19 cellular contexts compared by ENCODE assay signal in the genomic region with DNA sequence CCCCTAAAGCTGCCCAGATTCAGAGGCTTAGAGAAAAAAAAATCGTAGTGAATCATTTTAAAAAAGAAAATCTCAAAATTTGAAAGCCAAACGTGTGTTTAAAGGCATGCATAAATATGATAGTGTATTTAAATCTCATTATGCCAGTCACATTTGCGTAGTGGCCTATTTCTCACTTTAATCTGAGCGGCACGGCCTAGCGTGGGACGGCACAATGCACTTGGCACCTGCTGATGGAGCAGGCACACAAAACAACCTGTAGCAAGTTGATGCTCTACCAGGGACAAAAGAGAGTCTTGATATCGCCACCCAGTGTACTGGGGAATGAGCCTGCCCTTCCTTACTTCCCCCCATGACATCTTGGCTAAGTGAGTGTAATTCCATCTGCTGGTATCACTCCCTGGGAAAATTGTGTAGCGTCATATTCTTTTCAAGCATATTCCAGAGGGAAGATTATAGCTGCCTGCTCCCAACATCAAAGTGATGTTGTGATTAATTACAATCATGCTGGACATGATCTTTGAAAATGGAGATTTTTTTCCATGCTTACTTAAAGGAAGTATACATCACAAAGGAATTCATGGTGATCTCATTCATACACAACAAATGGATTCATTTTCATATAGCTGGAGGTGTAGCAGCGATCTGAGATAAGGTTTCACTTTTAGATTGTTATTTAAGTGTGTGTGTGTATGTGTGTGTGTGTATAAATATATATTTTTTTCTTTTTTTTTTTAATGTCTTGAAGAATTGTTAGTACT.
DNase-seq lines count a peak whose midpoint lies in the region; ATAC-seq and TF ChIP-seq lines count a peak whose summit lies in the region.
"Had no signal": no experiment of that assay in that cellular context is flagged by ENCODE, and none has a peak within 500 bp of the region (broad histone marks: within the 10 kb centered on the region; RNA-seq: fewer than 3 reads in every experiment).

No MANE protein-coding gene starts in this region.

- H3K27ac Mint-ChIP-seq in HFFc6 = 0 out of 2 replicates have a peak overlapping the region, but pooled peaks have one; percentile 48
- H3K27ac Mint-ChIP-seq in WTC11 = no peak overlapping the region

- H3K27me3 Mint-ChIP-seq in HFFc6 (ENCODE audit: insufficient read depth) (no peaks in the 10 kb centered on the region), WTC11 (ENCODE audit: low read depth) (no peaks in the 10 kb centered on the region)

- H3K4me1 ChIP-seq in heart left ventricle = no peaks in the 10 kb centered on the region
- H3K4me1 ChIP-seq: SJCRH30 had no signal

- H3K4me1 Mint-ChIP-seq in HFFc6 (ENCODE audit: low read depth) (peaks cover 7% of the 10 kb centered on the region), WTC11 (no peaks in the 10 kb centered on the region)

- H3K27ac ChIP-seq in heart left ventricle = no peak overlapping the region
- H3K27ac ChIP-seq: C4-2B, KMS-11, SJCRH30 had no signal

- ATAC-seq in WTC11 (peak; percentile 39; the same call in 1 of the 2 replicates), heart left ventricle (no peak)

- DNase-seq in HFFc6 (no peak), WTC11 (ENCODE audit: low spot score) (no peak), epithelial cell of esophagus (ENCODE audit: low read depth) (peak; percentile 43), cerebellar nuclear complex (lab: John Stamatoyannopoulos, UW) (no peak), islet precursor cell (no peak), mesenteric fat pad (ENCODE audit: low spot score) (no peak), heart left ventricle (no peak)
- DNase-seq: ACHN, AML-193, DMS79 treated with DMSO at 0.1 percent for 48 hours, GDM1, H7, NCI-H1417, NCI-H187, NCI-H2107, NCI-H345, SJCRH30 had no signal

- H3K36me3 Mint-ChIP-seq in HFFc6 (ENCODE audit: low read depth) = peaks cover 17% of the 10 kb centered on the region
- peaks cover 36% of the 10 kb centered on the region for H3K36me3 Mint-ChIP-seq in WTC11

- intact Hi-C loops in heart left ventricle (cut with DNase I) = no loop called here

- no peak for TF ChIP-seq POLR2A in heart left ventricle (IDR thresholded peaks at IDR 0.05)

- POLR2A ChIA-PET in WTC11 (lab: Charles Lee) = no interaction called here

- no peak for TF ChIP-seq CTCF in HFFc6 (IDR thresholded peaks at IDR 0.05)
- no peak for TF ChIP-seq CTCF in WTC11 (IDR thresholded peaks at IDR 0.05)
- no peak for TF ChIP-seq CTCF in epithelial cell of esophagus (IDR thresholded peaks at IDR 0.05; ENCODE audit: insufficient read depth, low read depth, low read length, missing control alignments)
- no peak for TF ChIP-seq CTCF in heart left ventricle (IDR thresholded peaks at IDR 0.05)

- H3K4me3 ChIP-seq in epithelial cell of esophagus (ENCODE audit: low read length) (no peak overlapping the region), heart left ventricle (no peak overlapping the region)
- H3K4me3 ChIP-seq: SJCRH30 had no signal

- peaks cover 0 to 5% (median 0%) of the 10 kb centered on the region in 9 donors for H3K36me3 ChIP-seq in heart left ventricle
- H3K36me3 ChIP-seq: SJCRH30 had no signal

- H3K27me3 ChIP-seq in heart left ventricle = no peaks in the 10 kb centered on the region
- H3K27me3 ChIP-seq: SJCRH30 had no signal

- H3K9me3 Mint-ChIP-seq in HFFc6 (0 out of 2 replicates have a peak, but pooled peaks cover 4% of the 10 kb centered on the region), WTC11 (peaks cover 9% of the 10 kb centered on the region)

- CTCF ChIA-PET in WTC11 (lab: Charles Lee) = no interaction called here

- H3K9me3 ChIP-seq in heart left ventricle = no peaks in the 10 kb centered on the region
- H3K9me3 ChIP-seq: SJCRH30 had no signal

- 80 to 86% (median 85%) methylated on average over 10 of the region's 10 CpGs for WGBS in heart left ventricle, 4 donors

- H3K4me3 Mint-ChIP-seq in HFFc6 = peak overlapping the region; percentile 33; the same call in 1 of the 2 replicates
- no peak overlapping the region for H3K4me3 Mint-ChIP-seq in WTC11

TF ChIP-seq in WTC11, 78 proteins besides CTCF, POLR2A, EP300 and RAD21 (continues in another document):
- TF ChIP-seq NR1H2 (CRISPR knock-in tag; IDR thresholded peaks at IDR 0.05) (no peak), JAZF1 (CRISPR knock-in tag; IDR thresholded peaks at IDR 0.05) (no peak), TEAD1 (CRISPR knock-in tag; IDR thresholded peaks at IDR 0.05) (no peak), GTF2I (CRISPR knock-in tag; conservative IDR thresholded peaks at IDR 0.05) (no peak), ZNF232 (CRISPR knock-in tag; IDR thresholded peaks at IDR 0.05) (no peak), CREB1 (CRISPR knock-in tag; IDR thresholded peaks at IDR 0.05) (no peak), NFATC4 (CRISPR knock-in tag; IDR thresholded peaks at IDR 0.05) (no peak)
- TF ChIP-seq, protein P1, sequence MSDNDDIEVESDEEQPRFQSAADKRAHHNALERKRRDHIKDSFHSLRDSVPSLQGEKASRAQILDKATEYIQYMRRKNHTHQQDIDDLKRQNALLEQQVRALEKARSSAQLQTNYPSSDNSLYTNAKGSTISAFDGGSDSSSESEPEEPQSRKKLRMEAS (CRISPR knock-in tag; IDR thresholded peaks at IDR 0.05) = no peak
- TF ChIP-seq, protein P2, sequence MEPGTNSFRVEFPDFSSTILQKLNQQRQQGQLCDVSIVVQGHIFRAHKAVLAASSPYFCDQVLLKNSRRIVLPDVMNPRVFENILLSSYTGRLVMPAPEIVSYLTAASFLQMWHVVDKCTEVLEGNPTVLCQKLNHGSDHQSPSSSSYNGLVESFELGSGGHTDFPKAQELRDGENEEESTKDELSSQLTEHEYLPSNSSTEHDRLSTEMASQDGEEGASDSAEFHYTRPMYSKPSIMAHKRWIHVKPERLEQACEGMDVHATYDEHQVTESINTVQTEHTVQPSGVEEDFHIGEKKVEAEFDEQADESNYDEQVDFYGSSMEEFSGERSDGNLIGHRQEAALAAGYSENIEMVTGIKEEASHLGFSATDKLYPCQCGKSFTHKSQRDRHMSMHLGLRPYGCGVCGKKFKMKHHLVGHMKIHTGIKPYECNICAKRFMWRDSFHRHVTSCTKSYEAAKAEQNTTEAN (CRISPR knock-in tag; IDR thresholded peaks at IDR 0.05) = no peak
- TF ChIP-seq, protein P3, sequence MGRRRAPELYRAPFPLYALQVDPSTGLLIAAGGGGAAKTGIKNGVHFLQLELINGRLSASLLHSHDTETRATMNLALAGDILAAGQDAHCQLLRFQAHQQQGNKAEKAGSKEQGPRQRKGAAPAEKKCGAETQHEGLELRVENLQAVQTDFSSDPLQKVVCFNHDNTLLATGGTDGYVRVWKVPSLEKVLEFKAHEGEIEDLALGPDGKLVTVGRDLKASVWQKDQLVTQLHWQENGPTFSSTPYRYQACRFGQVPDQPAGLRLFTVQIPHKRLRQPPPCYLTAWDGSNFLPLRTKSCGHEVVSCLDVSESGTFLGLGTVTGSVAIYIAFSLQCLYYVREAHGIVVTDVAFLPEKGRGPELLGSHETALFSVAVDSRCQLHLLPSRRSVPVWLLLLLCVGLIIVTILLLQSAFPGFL (CRISPR knock-in tag; IDR thresholded peaks at IDR 0.05; ENCODE audit: borderline replicate concordance) = no peak
- TF ChIP-seq, protein P4, sequence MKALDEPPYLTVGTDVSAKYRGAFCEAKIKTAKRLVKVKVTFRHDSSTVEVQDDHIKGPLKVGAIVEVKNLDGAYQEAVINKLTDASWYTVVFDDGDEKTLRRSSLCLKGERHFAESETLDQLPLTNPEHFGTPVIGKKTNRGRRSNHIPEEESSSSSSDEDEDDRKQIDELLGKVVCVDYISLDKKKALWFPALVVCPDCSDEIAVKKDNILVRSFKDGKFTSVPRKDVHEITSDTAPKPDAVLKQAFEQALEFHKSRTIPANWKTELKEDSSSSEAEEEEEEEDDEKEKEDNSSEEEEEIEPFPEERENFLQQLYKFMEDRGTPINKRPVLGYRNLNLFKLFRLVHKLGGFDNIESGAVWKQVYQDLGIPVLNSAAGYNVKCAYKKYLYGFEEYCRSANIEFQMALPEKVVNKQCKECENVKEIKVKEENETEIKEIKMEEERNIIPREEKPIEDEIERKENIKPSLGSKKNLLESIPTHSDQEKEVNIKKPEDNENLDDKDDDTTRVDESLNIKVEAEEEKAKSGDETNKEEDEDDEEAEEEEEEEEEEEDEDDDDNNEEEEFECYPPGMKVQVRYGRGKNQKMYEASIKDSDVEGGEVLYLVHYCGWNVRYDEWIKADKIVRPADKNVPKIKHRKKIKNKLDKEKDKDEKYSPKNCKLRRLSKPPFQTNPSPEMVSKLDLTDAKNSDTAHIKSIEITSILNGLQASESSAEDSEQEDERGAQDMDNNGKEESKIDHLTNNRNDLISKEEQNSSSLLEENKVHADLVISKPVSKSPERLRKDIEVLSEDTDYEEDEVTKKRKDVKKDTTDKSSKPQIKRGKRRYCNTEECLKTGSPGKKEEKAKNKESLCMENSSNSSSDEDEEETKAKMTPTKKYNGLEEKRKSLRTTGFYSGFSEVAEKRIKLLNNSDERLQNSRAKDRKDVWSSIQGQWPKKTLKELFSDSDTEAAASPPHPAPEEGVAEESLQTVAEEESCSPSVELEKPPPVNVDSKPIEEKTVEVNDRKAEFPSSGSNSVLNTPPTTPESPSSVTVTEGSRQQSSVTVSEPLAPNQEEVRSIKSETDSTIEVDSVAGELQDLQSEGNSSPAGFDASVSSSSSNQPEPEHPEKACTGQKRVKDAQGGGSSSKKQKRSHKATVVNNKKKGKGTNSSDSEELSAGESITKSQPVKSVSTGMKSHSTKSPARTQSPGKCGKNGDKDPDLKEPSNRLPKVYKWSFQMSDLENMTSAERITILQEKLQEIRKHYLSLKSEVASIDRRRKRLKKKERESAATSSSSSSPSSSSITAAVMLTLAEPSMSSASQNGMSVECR (CRISPR knock-in tag; IDR thresholded peaks at IDR 0.05; ENCODE audit: borderline replicate concordance) = no peak
- TF ChIP-seq, protein P5, sequence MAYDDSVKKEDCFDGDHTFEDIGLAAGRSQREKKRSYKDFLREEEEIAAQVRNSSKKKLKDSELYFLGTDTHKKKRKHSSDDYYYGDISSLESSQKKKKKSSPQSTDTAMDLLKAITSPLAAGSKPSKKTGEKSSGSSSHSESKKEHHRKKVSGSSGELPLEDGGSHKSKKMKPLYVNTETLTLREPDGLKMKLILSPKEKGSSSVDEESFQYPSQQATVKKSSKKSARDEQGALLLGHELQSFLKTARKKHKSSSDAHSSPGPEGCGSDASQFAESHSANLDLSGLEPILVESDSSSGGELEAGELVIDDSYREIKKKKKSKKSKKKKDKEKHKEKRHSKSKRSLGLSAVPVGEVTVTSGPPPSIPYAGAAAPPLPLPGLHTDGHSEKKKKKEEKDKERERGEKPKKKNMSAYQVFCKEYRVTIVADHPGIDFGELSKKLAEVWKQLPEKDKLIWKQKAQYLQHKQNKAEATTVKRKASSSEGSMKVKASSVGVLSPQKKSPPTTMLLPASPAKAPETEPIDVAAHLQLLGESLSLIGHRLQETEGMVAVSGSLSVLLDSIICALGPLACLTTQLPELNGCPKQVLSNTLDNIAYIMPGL (CRISPR knock-in tag; IDR thresholded peaks at IDR 0.05) = no peak
